ENCODE assay signal across 38 cellular contexts in genomic region chr1:22600817-22601605, GRCh38. TPM values are rescaled to one million over a fixed set of nuclear protein-coding genes. Genes with fewer than 3 reads are reported as not detected.
"Had no signal": no experiment of that assay in that cellular context is flagged by ENCODE, and none has a peak within 500 bp of the region (broad histone marks: within the 10 kb centered on the region; RNA-seq: fewer than 3 reads in every experiment).

No MANE protein-coding gene starts in this region.

- H3K9me3 ChIP-seq: ascending aorta, breast epithelium, colonic mucosa, esophagus squamous epithelium, gastroesophageal sphincter had no signal

- H3K4me3 ChIP-seq: ascending aorta, breast epithelium, cardiac muscle cell, colonic mucosa, esophagus squamous epithelium, gastroesophageal sphincter had no signal

- H3K36me3 ChIP-seq: ascending aorta, breast epithelium, cardiac muscle cell, colonic mucosa, esophagus squamous epithelium, gastroesophageal sphincter had no signal

- H3K4me1 ChIP-seq: ascending aorta, breast epithelium, colonic mucosa, esophagus squamous epithelium, gastroesophageal sphincter had no signal

- H3K4me1 Mint-ChIP-seq: activated B cell treated with CpG ODN at 0.5 μM for 24 hours; activated CD8-positive, alpha-beta memory T cell treated with anti-CD3 and anti-CD28 coated beads, Interleukin-2, amount 10 ng/mL, durations not matched to agents 7 days and 5 days; activated naive CD4-positive, alpha-beta T cell treated with anti-CD3 and anti-CD28 coated beads, Interleukin-2, amount 10 ng/mL, durations not matched to agents 7 days and 5 days; activated naive CD8-positive, alpha-beta T cell treated with anti-CD3 and anti-CD28 coated beads, Interleukin-2, amount 10 ng/mL, durations not matched to agents 7 days and 5 days; brain; T-cell had no signal

- H3K9me3 Mint-ChIP-seq: activated B cell treated with CpG ODN at 0.5 μM for 24 hours; activated CD8-positive, alpha-beta T cell treated with anti-CD3 and anti-CD28 coated beads for 36 hours; activated naive CD4-positive, alpha-beta T cell treated with anti-CD3 and anti-CD28 coated beads, Interleukin-2, amount 10 ng/mL, durations not matched to agents 7 days and 5 days; activated naive CD4-positive, alpha-beta T cell treated with anti-CD3 and anti-CD28 coated beads, Interleukin-2, amount 50 U/mL, for 72 hours; activated naive CD8-positive, alpha-beta T cell treated with anti-CD3 and anti-CD28 coated beads, Interleukin-2, amount 10 ng/mL, durations not matched to agents 7 days and 5 days; activated T-cell treated with anti-CD3 and anti-CD28 coated beads, Interleukin-2, amount 50 U/mL, for 24 hours; activated T-cell treated with anti-CD3 and anti-CD28 coated beads, Interleukin-2, amount 50 U/mL, for 72 hours; T-cell; T-helper 1 cell treated with Interleukin-12 subunit alpha and Interleukin-12 subunit beta and Interleukin-4 antibody, amounts not matched to agents 30 μg/mL and 1 μg/mL, for 36 hours had no signal

- H3K27ac ChIP-seq: ascending aorta, breast epithelium, cardiac muscle cell, colonic mucosa, epithelial cell of prostate, esophagus squamous epithelium, gastroesophageal sphincter, VCaP had no signal

- DNase-seq: activated B cell treated with CpG ODN at 0.5 μM for 24 hours; activated CD4-positive, alpha-beta T cell treated with anti-CD3 and anti-CD28 coated beads for 48 hours; activated CD4-positive, alpha-beta T cell treated with anti-CD3 and anti-CD28 coated beads, Interleukin-2, amount 50 U/mL, for 1 hour; activated CD4-positive, alpha-beta T cell treated with anti-CD3 and anti-CD28 coated beads, Interleukin-2, amount 50 U/mL, for 48 hours; activated CD8-positive, alpha-beta memory T cell treated with anti-CD3 and anti-CD28 coated beads, Interleukin-2, amount 10 ng/mL, durations not matched to agents 7 days and 5 days; activated CD8-positive, alpha-beta memory T cell treated with anti-CD3 and anti-CD28 coated beads, Interleukin-2, amount 50 U/mL, for 4 hours; activated CD8-positive, alpha-beta T cell treated with anti-CD3 and anti-CD28 coated beads for 36 hours; activated gamma-delta T cell; activated naive CD4-positive, alpha-beta T cell; activated naive CD4-positive, alpha-beta T cell treated with anti-CD3 and anti-CD28 coated beads, Interleukin-2, amount 10 ng/mL, durations not matched to agents 7 days and 5 days; activated naive CD8-positive, alpha-beta T cell treated with anti-CD3 and anti-CD28 coated beads, Interleukin-2, amount 10 ng/mL, durations not matched to agents 7 days and 5 days; activated T-cell treated with anti-CD3 and anti-CD28 coated beads for 4 hours; activated T-cell treated with anti-CD3 and anti-CD28 coated beads, Interleukin-2, amount 50 U/mL, for 24 hours; activated T-cell treated with anti-CD3 and anti-CD28 coated beads, Interleukin-2, amount 50 U/mL, for 72 hours; central memory CD4-positive, alpha-beta T cell; effector CD8-positive, alpha-beta T cell; esophagus squamous epithelium; foreskin melanocyte; SW 1271; T-cell; T-helper 9 cell had no signal

- H3K36me3 Mint-ChIP-seq: activated CD8-positive, alpha-beta memory T cell treated with anti-CD3 and anti-CD28 coated beads, Interleukin-2, amount 10 ng/mL, durations not matched to agents 7 days and 5 days; activated naive CD4-positive, alpha-beta T cell treated with anti-CD3 and anti-CD28 coated beads, Interleukin-2, amount 10 ng/mL, durations not matched to agents 7 days and 5 days; activated naive CD4-positive, alpha-beta T cell treated with anti-CD3 and anti-CD28 coated beads, Interleukin-2, amount 50 U/mL, for 72 hours; activated naive CD8-positive, alpha-beta T cell treated with anti-CD3 and anti-CD28 coated beads, Interleukin-2, amount 10 ng/mL, durations not matched to agents 7 days and 5 days; brain; T-cell had no signal

- ATAC-seq: activated CD4-positive, CD25-positive, alpha-beta regulatory T cell treated with anti-CD3 and anti-CD28 coated beads, Interleukin-2, amount 50 U/mL, for 24 hours; activated CD8-positive, alpha-beta memory T cell treated with anti-CD3 and anti-CD28 coated beads, Interleukin-2, amount 10 ng/mL, durations not matched to agents 7 days and 5 days; activated CD8-positive, alpha-beta T cell treated with anti-CD3 and anti-CD28 coated beads for 36 hours; activated naive CD4-positive, alpha-beta T cell treated with anti-CD3 and anti-CD28 coated beads, Interleukin-2, amount 50 U/mL, for 72 hours; activated T-cell treated with anti-CD3 and anti-CD28 coated beads, Interleukin-2, amount 50 U/mL, for 72 hours; gastroesophageal sphincter; T-cell had no signal

- H3K27me3 ChIP-seq: colonic mucosa had no signal

- H3K27ac Mint-ChIP-seq: activated B cell treated with CpG ODN at 0.5 μM for 24 hours; activated CD8-positive, alpha-beta memory T cell treated with anti-CD3 and anti-CD28 coated beads, Interleukin-2, amount 10 ng/mL, durations not matched to agents 7 days and 5 days; activated CD8-positive, alpha-beta T cell treated with anti-CD3 and anti-CD28 coated beads for 36 hours; activated naive CD4-positive, alpha-beta T cell treated with anti-CD3 and anti-CD28 coated beads, Interleukin-2, amount 10 ng/mL, durations not matched to agents 7 days and 5 days; activated naive CD4-positive, alpha-beta T cell treated with anti-CD3 and anti-CD28 coated beads, Interleukin-2, amount 50 U/mL, for 72 hours; activated naive CD8-positive, alpha-beta T cell treated with anti-CD3 and anti-CD28 coated beads, Interleukin-2, amount 10 ng/mL, durations not matched to agents 7 days and 5 days; activated T-cell treated with anti-CD3 and anti-CD28 coated beads, Interleukin-2, amount 50 U/mL, for 24 hours; activated T-cell treated with anti-CD3 and anti-CD28 coated beads, Interleukin-2, amount 50 U/mL, for 72 hours; brain; T-cell; T-helper 1 cell treated with Interleukin-12 subunit alpha and Interleukin-12 subunit beta and Interleukin-4 antibody, amounts not matched to agents 30 μg/mL and 1 μg/mL, for 36 hours had no signal

- H3K4me3 Mint-ChIP-seq: activated B cell treated with CpG ODN at 0.5 μM for 24 hours; activated CD8-positive, alpha-beta memory T cell treated with anti-CD3 and anti-CD28 coated beads, Interleukin-2, amount 10 ng/mL, durations not matched to agents 7 days and 5 days; activated CD8-positive, alpha-beta T cell treated with anti-CD3 and anti-CD28 coated beads for 36 hours; activated naive CD4-positive, alpha-beta T cell treated with anti-CD3 and anti-CD28 coated beads, Interleukin-2, amount 10 ng/mL, durations not matched to agents 7 days and 5 days; activated naive CD8-positive, alpha-beta T cell treated with anti-CD3 and anti-CD28 coated beads, Interleukin-2, amount 10 ng/mL, durations not matched to agents 7 days and 5 days; activated T-cell treated with anti-CD3 and anti-CD28 coated beads, Interleukin-2, amount 50 U/mL, for 24 hours; activated T-cell treated with anti-CD3 and anti-CD28 coated beads, Interleukin-2, amount 50 U/mL, for 72 hours; brain; T-cell; T-helper 1 cell treated with Interleukin-12 subunit alpha and Interleukin-12 subunit beta and Interleukin-4 antibody, amounts not matched to agents 30 μg/mL and 1 μg/mL, for 36 hours had no signal

RNA-seq across cellular contexts. Expression of gene C1QA, which starts 35.4 kb away (rescaled TPM):
- total RNA-seq: activated B cell treated with CpG ODN at 0.5 μM for 24 hours; activated CD8-positive, alpha-beta memory T cell treated with anti-CD3 and anti-CD28 coated beads for 36 hours; activated CD8-positive, alpha-beta memory T cell treated with anti-CD3 and anti-CD28 coated beads, Interleukin-2, amount 10 ng/mL, durations not matched to agents 7 days and 5 days; activated CD8-positive, alpha-beta T cell treated with anti-CD3 and anti-CD28 coated beads for 36 hours; activated naive CD4-positive, alpha-beta T cell treated with anti-CD3 and anti-CD28 coated beads, Interleukin-2, amount 50 U/mL, for 72 hours; activated T-cell treated with anti-CD3 and anti-CD28 coated beads, Interleukin-2, amount 50 U/mL, for 72 hours; cardiac muscle cell; dermis microvascular lymphatic vessel endothelial cell; endothelial cell of umbilical vein; fibroblast of lung; fibroblast of villous mesenchyme; T-helper 2 cell treated with Interferon-gamma antibody and Interleukin-4, amounts not matched to agents 100 ng/mL and 5 ng/mL, for 36 hours had no signal
- polyA plus RNA-seq: cardiac muscle cell, endothelial cell of umbilical vein, fibroblast of lung had no signal

RNA-seq across cellular contexts. Expression of gene EPHA8, which starts 37.7 kb away (rescaled TPM):
- total RNA-seq: activated B cell treated with CpG ODN at 0.5 μM for 24 hours; activated CD8-positive, alpha-beta memory T cell treated with anti-CD3 and anti-CD28 coated beads for 36 hours; activated CD8-positive, alpha-beta memory T cell treated with anti-CD3 and anti-CD28 coated beads, Interleukin-2, amount 10 ng/mL, durations not matched to agents 7 days and 5 days; activated CD8-positive, alpha-beta T cell treated with anti-CD3 and anti-CD28 coated beads for 36 hours; activated naive CD4-positive, alpha-beta T cell treated with anti-CD3 and anti-CD28 coated beads, Interleukin-2, amount 50 U/mL, for 72 hours; activated naive CD8-positive, alpha-beta T cell treated with anti-CD3 and anti-CD28 coated beads, Interleukin-2, amount 10 ng/mL, durations not matched to agents 7 days and 5 days; activated T-cell treated with anti-CD3 and anti-CD28 coated beads, Interleukin-2, amount 50 U/mL, for 72 hours; ascending aorta; breast epithelium; colonic mucosa; dermis microvascular lymphatic vessel endothelial cell; endothelial cell of umbilical vein; fibroblast of lung; fibroblast of villous mesenchyme; T-helper 2 cell treated with Interferon-gamma antibody and Interleukin-4, amounts not matched to agents 100 ng/mL and 5 ng/mL, for 36 hours had no signal
- polyA plus RNA-seq: endothelial cell of umbilical vein, fibroblast of lung had no signal

RNA-seq across cellular contexts. Expression of gene C1QC, which starts 42.4 kb away (rescaled TPM):
- total RNA-seq: activated B cell treated with CpG ODN at 0.5 μM for 24 hours; activated CD8-positive, alpha-beta memory T cell treated with anti-CD3 and anti-CD28 coated beads for 36 hours; activated CD8-positive, alpha-beta memory T cell treated with anti-CD3 and anti-CD28 coated beads, Interleukin-2, amount 10 ng/mL, durations not matched to agents 7 days and 5 days; activated CD8-positive, alpha-beta T cell treated with anti-CD3 and anti-CD28 coated beads for 36 hours; activated naive CD4-positive, alpha-beta T cell treated with anti-CD3 and anti-CD28 coated beads, Interleukin-2, amount 50 U/mL, for 72 hours; activated T-cell treated with anti-CD3 and anti-CD28 coated beads, Interleukin-2, amount 50 U/mL, for 72 hours; cardiac muscle cell; dermis microvascular lymphatic vessel endothelial cell; endothelial cell of umbilical vein; fibroblast of lung; fibroblast of villous mesenchyme; T-helper 2 cell treated with Interferon-gamma antibody and Interleukin-4, amounts not matched to agents 100 ng/mL and 5 ng/mL, for 36 hours had no signal
- polyA plus RNA-seq: cardiac muscle cell, endothelial cell of umbilical vein, fibroblast of lung had no signal

RNA-seq across cellular contexts. Expression of gene C1QB, which starts 52.0 kb away (rescaled TPM):
- total RNA-seq: activated B cell treated with CpG ODN at 0.5 μM for 24 hours; activated CD8-positive, alpha-beta memory T cell treated with anti-CD3 and anti-CD28 coated beads for 36 hours; activated CD8-positive, alpha-beta memory T cell treated with anti-CD3 and anti-CD28 coated beads, Interleukin-2, amount 10 ng/mL, durations not matched to agents 7 days and 5 days; activated CD8-positive, alpha-beta T cell treated with anti-CD3 and anti-CD28 coated beads for 36 hours; activated naive CD4-positive, alpha-beta T cell treated with anti-CD3 and anti-CD28 coated beads, Interleukin-2, amount 50 U/mL, for 72 hours; activated T-cell treated with anti-CD3 and anti-CD28 coated beads, Interleukin-2, amount 50 U/mL, for 72 hours; cardiac muscle cell; dermis microvascular lymphatic vessel endothelial cell; endothelial cell of umbilical vein; fibroblast of lung; fibroblast of villous mesenchyme; T-helper 2 cell treated with Interferon-gamma antibody and Interleukin-4, amounts not matched to agents 100 ng/mL and 5 ng/mL, for 36 hours had no signal
- polyA plus RNA-seq: cardiac muscle cell, endothelial cell of umbilical vein, fibroblast of lung had no signal
